2 cellular contexts compared by ENCODE assay signal in genomic region chr3:31639828-31640227, GRCh38.
TF ChIP-seq lines count a peak whose summit lies in the region.

No MANE protein-coding gene starts in this region.

TF ChIP-seq in Ishikawa, 13 proteins besides CTCF, POLR2A, EP300 and RAD21 (continued from another document):
- TF ChIP-seq CREB1 (IDR thresholded peaks at IDR 0.05; ENCODE audit: low read depth) = no peak
- no peak for TF ChIP-seq EGR1 (IDR thresholded peaks at IDR 0.05)
- TF ChIP-seq USF1 (IDR thresholded peaks at IDR 0.05) = no peak
- no peak for TF ChIP-seq NFIC (IDR thresholded peaks at IDR 0.05)

TF ChIP-seq in H1, 55 proteins besides CTCF, POLR2A, EP300 and RAD21 (continued from another document):
- no peak for TF ChIP-seq SIN3A (conservative IDR thresholded peaks at IDR 0.05 in 1 of 2, IDR thresholded peaks at IDR 0.05 in 1 of 2; ENCODE audit: low read depth in 1 of 2, low read length in 2 of 2)
- TF ChIP-seq CEBPB (IDR thresholded peaks at IDR 0.05; ENCODE audit: low read depth, low read length) = no peak
- TF ChIP-seq MAFK (IDR thresholded peaks at IDR 0.05; ENCODE audit: low read depth, low read length) = no peak
